Comparison of ENCODE assay signal across 1 cellular context in the genomic region with DNA sequence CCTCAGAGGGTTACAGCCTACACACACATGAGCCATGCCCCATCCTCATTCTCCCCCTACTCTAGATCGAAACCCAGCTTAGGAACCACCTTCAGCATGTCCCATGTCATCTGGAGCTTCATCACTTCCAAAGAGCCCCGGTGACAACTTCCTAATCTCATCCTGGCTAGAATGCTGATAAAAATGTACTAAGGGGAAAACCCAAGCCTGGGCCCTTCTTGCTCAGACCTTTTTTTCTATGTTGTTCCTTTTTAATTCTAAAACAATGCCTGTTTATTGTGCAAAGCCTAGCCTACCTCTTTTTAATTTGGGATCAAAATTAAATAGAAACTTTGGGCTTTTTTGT.
A peak's percentile ranks its signal among the peaks of the same experiment; 100 is the strongest.
TF ChIP-seq lines count a peak whose summit lies in the region.

No MANE protein-coding gene starts in this region.

TF ChIP-seq in HepG2, 621 proteins besides CTCF, POLR2A, EP300 and RAD21 (continued from another document):
- TF ChIP-seq ZNF335 (CRISPR knock-in tag; IDR thresholded peaks at IDR 0.05) = 0 out of 2 replicates have a peak, but pooled peaks have one; percentile 46
- TF ChIP-seq NFE2L2 (IDR thresholded peaks at IDR 0.05; ENCODE audit: low read length) = 0 out of 2 replicates have a peak, but pooled peaks have one; percentile 0
- TF ChIP-seq, protein P1, sequence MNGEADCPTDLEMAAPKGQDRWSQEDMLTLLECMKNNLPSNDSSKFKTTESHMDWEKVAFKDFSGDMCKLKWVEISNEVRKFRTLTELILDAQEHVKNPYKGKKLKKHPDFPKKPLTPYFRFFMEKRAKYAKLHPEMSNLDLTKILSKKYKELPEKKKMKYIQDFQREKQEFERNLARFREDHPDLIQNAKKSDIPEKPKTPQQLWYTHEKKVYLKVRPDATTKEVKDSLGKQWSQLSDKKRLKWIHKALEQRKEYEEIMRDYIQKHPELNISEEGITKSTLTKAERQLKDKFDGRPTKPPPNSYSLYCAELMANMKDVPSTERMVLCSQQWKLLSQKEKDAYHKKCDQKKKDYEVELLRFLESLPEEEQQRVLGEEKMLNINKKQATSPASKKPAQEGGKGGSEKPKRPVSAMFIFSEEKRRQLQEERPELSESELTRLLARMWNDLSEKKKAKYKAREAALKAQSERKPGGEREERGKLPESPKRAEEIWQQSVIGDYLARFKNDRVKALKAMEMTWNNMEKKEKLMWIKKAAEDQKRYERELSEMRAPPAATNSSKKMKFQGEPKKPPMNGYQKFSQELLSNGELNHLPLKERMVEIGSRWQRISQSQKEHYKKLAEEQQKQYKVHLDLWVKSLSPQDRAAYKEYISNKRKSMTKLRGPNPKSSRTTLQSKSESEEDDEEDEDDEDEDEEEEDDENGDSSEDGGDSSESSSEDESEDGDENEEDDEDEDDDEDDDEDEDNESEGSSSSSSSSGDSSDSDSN (CRISPR knock-in tag; IDR thresholded peaks at IDR 0.05) = 0 out of 2 replicates have a peak, but pooled peaks have one; percentile 2
- TF ChIP-seq ZNF382 (CRISPR knock-in tag; IDR thresholded peaks at IDR 0.05; ENCODE audit: borderline replicate concordance) = no peak
- TF ChIP-seq, protein P2, sequence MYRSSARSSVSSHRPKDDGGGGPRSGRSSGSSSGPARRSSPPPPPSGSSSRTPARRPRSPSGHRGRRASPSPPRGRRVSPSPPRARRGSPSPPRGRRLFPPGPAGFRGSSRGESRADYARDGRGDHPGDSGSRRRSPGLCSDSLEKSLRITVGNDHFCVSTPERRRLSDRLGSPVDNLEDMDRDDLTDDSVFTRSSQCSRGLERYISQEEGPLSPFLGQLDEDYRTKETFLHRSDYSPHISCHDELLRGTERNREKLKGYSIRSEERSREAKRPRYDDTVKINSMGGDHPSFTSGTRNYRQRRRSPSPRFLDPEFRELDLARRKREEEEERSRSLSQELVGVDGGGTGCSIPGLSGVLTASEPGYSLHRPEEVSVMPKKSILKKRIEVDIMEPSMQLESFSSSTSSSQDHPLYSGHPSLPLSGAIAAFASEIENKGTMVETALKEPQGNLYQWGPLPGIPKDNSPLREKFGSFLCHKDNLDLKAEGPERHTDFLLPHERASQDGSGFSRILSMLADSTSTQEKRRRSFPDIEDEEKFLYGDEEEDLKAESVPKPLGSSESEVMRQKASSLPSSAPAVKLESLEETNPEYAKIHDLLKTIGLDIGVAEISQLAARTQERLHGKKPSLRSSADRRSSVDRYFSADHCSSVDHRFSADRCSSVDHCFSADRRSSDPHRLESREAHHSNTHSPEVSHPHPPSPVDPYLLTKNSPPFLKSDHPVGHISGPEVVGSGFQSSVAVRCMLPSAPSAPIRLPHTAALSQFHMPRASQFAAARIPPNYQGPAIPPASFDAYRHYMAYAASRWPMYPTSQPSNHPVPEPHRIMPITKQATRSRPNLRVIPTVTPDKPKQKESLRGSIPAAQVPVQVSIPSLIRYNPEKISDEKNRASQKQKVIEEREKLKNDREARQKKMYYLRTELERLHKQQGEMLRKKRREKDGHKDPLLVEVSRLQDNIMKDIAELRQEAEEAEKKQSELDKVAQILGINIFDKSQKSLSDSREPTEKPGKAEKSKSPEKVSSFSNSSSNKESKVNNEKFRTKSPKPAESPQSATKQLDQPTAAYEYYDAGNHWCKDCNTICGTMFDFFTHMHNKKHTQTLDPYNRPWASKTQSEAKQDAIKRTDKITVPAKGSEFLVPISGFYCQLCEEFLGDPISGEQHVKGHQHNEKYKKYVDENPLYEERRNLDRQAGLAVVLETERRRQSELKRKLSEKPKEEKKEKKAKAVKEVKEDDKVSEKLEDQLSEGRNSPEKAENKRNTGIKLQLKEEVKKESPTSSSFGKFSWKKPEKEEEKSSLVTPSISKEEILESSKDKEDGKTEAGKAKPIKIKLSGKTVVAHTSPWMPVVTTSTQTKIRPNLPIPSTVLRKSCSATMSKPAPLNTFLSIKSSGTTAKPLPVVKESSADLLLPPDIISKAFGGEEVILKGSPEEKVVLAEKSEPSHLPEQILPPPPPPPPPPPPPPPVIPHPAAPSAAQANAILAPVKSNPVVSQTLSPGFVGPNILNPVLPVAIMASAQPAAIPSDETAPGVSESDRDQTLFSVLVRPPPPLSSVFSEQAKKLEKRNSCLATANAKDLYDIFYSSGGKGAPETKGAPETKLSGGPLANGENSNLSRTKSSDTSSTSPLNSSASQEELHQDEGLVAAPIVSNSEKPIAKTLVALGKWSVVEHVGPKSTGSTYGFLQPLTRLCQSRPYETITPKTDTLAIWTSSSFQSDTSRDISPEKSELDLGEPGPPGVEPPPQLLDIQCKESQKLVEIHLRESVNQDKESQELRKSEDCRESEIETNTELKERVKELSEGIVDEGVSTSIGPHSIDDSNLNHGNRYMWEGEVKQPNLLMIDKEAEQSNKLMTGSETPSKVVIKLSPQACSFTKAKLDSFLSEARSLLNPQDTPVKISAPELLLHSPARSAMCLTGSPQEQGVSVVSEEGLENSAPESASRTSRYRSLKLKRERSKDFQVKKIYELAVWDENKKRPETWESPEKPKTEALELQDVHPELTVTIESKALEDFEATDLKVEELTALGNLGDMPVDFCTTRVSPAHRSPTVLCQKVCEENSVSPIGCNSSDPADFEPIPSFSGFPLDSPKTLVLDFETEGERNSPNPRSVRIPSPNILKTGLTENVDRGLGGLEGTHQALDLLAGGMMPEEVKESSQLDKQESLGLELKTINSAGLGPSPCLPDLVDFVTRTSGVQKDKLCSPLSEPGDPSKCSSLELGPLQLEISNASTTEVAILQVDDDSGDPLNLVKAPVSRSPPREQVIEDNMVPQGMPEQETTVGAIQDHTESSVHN (CRISPR knock-in tag; IDR thresholded peaks at IDR 0.05) = peak; percentile 13; the same call in 1 of the 2 replicates
- no peak for TF ChIP-seq ZNF576 (CRISPR knock-in tag; IDR thresholded peaks at IDR 0.05)
